ENCODE assay signal across 8 cellular contexts in genomic region chr7:114048386-114049235, GRCh38.
DNase-seq lines count a peak whose midpoint lies in the region; ATAC-seq and TF ChIP-seq lines count a peak whose summit lies in the region.

No MANE protein-coding gene starts in this region.

- no peak for ATAC-seq in HG02981 (IDR thresholded peaks at IDR 0.05; ENCODE audit: unreplicated experiment)
- no peak for ATAC-seq in HG02642 (IDR thresholded peaks at IDR 0.05; ENCODE audit: poor library complexity, unreplicated experiment)

- H3K4me3 ChIP-seq in WI38 (ENCODE audit: low read depth, low read length): peak overlapping the region; percentile 45

- DNase-seq in Daoy (ENCODE audit: low read depth) (peak; percentile 77), HT1080 (ENCODE audit: low read depth) (peak; percentile 62), iPS-NIHi7 (ENCODE audit: extremely low spot score) (peak; percentile 30), ecto neural progenitor cell (ENCODE audit: low spot score) (no peak), NCI-H2227 (lab: John Stamatoyannopoulos, UW; ENCODE audit: unreplicated experiment) (no peak)

- TF ChIP-seq CTCF in WI38 (IDR thresholded peaks at IDR 0.05; ENCODE audit: low read depth, low read length): no peak

Comparison
In these comparisons a context has a peak if more than half of its experiments do, and no peak if none do; other contexts are left out.
1. DNase-seq: peak in Daoy (single experiment), HT1080 (single experiment) and iPS-NIHi7 (single experiment); none in ecto neural progenitor cell (single experiment) and NCI-H2227 (single experiment).